In the genomic region with DNA sequence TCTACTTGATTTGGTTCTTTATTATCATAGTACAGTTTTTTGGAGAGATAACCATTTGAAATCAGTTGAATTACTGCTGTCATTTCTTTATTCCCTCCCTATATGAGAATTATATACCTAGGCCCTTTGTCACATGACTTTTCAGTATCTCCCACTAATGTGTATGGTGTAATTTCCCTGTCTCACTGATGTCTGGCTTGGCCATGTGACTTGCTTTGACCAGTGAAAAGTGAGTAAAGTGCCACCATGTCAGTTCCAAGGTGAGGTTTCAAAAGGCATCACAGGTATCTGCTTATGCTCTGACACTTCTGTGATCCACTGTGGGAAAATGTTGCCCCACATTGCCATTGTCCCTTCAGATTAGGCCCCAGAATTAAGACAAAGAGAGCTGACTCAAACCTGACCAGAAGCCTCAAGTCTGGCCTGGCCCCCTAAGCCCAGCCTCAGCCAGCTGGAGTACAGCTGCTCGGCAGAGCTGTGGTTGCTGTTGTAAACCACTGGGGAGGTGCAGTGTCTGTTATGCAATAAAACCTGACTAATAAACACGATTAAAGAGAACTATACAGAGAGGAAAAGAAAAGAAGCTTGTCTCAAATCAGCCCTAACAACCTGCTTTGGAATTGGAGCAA, we compare ENCODE assay signal across 1 cellular context.
TF ChIP-seq lines count a peak whose summit lies in the region.

No MANE protein-coding gene starts in this region.

TF ChIP-seq in SK-N-SH, 30 proteins besides CTCF, POLR2A, EP300 and RAD21:
- TF ChIP-seq EZH2phosphoT487 (IDR thresholded peaks at IDR 0.05; ENCODE audit: borderline replicate concordance, low read depth) = no peak
- no peak for TF ChIP-seq YY1 (IDR thresholded peaks at IDR 0.05; ENCODE audit: low read depth)
- no peak for TF ChIP-seq RCOR1 (IDR thresholded peaks at IDR 0.05; ENCODE audit: low read length)
- TF ChIP-seq, protein P1, sequence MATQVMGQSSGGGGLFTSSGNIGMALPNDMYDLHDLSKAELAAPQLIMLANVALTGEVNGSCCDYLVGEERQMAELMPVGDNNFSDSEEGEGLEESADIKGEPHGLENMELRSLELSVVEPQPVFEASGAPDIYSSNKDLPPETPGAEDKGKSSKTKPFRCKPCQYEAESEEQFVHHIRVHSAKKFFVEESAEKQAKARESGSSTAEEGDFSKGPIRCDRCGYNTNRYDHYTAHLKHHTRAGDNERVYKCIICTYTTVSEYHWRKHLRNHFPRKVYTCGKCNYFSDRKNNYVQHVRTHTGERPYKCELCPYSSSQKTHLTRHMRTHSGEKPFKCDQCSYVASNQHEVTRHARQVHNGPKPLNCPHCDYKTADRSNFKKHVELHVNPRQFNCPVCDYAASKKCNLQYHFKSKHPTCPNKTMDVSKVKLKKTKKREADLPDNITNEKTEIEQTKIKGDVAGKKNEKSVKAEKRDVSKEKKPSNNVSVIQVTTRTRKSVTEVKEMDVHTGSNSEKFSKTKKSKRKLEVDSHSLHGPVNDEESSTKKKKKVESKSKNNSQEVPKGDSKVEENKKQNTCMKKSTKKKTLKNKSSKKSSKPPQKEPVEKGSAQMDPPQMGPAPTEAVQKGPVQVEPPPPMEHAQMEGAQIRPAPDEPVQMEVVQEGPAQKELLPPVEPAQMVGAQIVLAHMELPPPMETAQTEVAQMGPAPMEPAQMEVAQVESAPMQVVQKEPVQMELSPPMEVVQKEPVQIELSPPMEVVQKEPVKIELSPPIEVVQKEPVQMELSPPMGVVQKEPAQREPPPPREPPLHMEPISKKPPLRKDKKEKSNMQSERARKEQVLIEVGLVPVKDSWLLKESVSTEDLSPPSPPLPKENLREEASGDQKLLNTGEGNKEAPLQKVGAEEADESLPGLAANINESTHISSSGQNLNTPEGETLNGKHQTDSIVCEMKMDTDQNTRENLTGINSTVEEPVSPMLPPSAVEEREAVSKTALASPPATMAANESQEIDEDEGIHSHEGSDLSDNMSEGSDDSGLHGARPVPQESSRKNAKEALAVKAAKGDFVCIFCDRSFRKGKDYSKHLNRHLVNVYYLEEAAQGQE (IDR thresholded peaks at IDR 0.05; ENCODE audit: low read depth, low read length) = no peak
- no peak for TF ChIP-seq FOXM1 (IDR thresholded peaks at IDR 0.05; ENCODE audit: low read depth)
- TF ChIP-seq TEAD4 (IDR thresholded peaks at IDR 0.05; ENCODE audit: borderline replicate concordance, insufficient read depth) = no peak
- TF ChIP-seq GATA2 (CRISPR knock-in tag; IDR thresholded peaks at IDR 0.05) = no peak
- no peak for TF ChIP-seq SIN3A (IDR thresholded peaks at IDR 0.05; ENCODE audit: borderline replicate concordance, low read depth, low read length)
- TF ChIP-seq SMC3 (IDR thresholded peaks at IDR 0.05; ENCODE audit: low read depth, low read length) = no peak
- no peak for TF ChIP-seq FOXJ3 (CRISPR knock-in tag; IDR thresholded peaks at IDR 0.05)
TF ChIP-seq in SK-N-SH: peak in this region for 0.
